13 cellular contexts compared by ENCODE assay signal in the genomic region with DNA sequence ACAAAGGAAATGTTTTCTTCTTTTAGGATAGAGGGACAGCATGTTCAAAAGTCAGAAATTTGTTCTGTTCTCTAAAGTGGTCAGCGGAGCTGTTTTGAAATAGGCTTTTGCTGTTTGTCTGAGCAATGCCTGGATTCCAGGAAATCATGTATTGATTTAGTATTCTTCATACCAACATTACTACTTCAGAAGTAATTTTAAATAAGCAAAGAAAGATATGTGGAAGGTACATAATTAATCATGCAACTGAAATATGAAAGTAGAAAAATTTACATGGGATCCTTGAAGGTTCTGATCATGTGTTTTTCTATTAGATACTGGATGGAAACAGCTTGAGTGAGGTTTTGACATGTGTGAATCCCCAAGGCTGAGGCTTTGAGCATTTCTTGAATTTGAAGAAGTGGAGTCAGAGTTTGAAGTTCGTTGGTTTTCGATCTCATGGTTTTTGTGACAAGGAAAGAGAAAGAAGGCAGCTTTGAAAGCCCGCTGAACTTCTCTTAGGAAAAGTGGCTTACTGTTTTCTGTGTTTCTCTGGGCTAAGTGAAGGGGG.
DNase-seq lines count a peak whose midpoint lies in the region; ATAC-seq and TF ChIP-seq lines count a peak whose summit lies in the region.
"Had no signal": no experiment of that assay in that cellular context is flagged by ENCODE, and none has a peak within 500 bp of the region (broad histone marks: within the 10 kb centered on the region; RNA-seq: fewer than 3 reads in every experiment).

No MANE protein-coding gene starts in this region.

- DNase-seq in CD4-positive, alpha-beta T cell: no peak
- DNase-seq in naive B cell: no peak
- DNase-seq in activated effector memory CD4-positive, alpha-beta T cell treated with Interleukin-2 at 50 U/mL for 16 hours: no peak
- DNase-seq in HuH-7.5 (ENCODE audit: low spot score): no peak
- DNase-seq: lower lobe of right lung, NCI-H1930, NCI-H510A treated with DMSO at 0.1 percent for 48 hours, OCI-M1 had no signal

- no peaks in the 10 kb centered on the region for H3K27me3 Mint-ChIP-seq in CD4-positive, alpha-beta T cell
- H3K27me3 Mint-ChIP-seq in activated T-helper 17 cell treated with anti-CD3 and anti-CD28 coated beads, Interleukin-2, amount 50 U/mL, for 72 hours: no peaks in the 10 kb centered on the region
- peaks cover 0 to 4% (median 0%) of the 10 kb centered on the region in 3 donors for H3K27me3 Mint-ChIP-seq in naive B cell

- H3K9me3 ChIP-seq in CD4-positive, alpha-beta T cell (ENCODE audit: control insufficient read depth, low read length): no peaks in the 10 kb centered on the region
- H3K9me3 ChIP-seq: lower lobe of right lung had no signal

- peak overlapping the region; percentile 88 for H3K27ac Mint-ChIP-seq in CD4-positive, alpha-beta T cell
- peak overlapping the region; percentile 92 for H3K27ac Mint-ChIP-seq in activated T-helper 17 cell treated with anti-CD3 and anti-CD28 coated beads, Interleukin-2, amount 50 U/mL, for 72 hours
- peak overlapping the region in 5 of 6 donors; percentile 69 to 84 (median 78) for H3K27ac Mint-ChIP-seq in naive B cell

- H3K4me1 Mint-ChIP-seq in CD4-positive, alpha-beta T cell (ENCODE audit: low read depth): peaks cover 70% of the 10 kb centered on the region
- H3K4me1 Mint-ChIP-seq in activated T-helper 17 cell treated with anti-CD3 and anti-CD28 coated beads, Interleukin-2, amount 50 U/mL, for 72 hours: peaks cover 51% of the 10 kb centered on the region
- H3K4me1 Mint-ChIP-seq in naive B cell: peaks cover 16 to 34% (median 17%) of the 10 kb centered on the region in 3 donors

- H3K9me3 Mint-ChIP-seq in CD4-positive, alpha-beta T cell: no peaks in the 10 kb centered on the region
- no peaks in the 10 kb centered on the region for H3K9me3 Mint-ChIP-seq in activated T-helper 17 cell treated with anti-CD3 and anti-CD28 coated beads, Interleukin-2, amount 50 U/mL, for 72 hours
- no peaks in the 10 kb centered on the region for H3K9me3 Mint-ChIP-seq in naive B cell
- H3K9me3 Mint-ChIP-seq: neural crest cell had no signal

- H3K27me3 ChIP-seq in CD4-positive, alpha-beta T cell (ENCODE audit: control insufficient read depth, insufficient read depth, low read length): no peaks in the 10 kb centered on the region

- no peaks in the 10 kb centered on the region for H3K36me3 Mint-ChIP-seq in CD4-positive, alpha-beta T cell (ENCODE audit: low read depth)
- H3K36me3 Mint-ChIP-seq in activated T-helper 17 cell treated with anti-CD3 and anti-CD28 coated beads, Interleukin-2, amount 50 U/mL, for 72 hours (ENCODE audit: low read depth): peaks cover 16% of the 10 kb centered on the region
- H3K36me3 Mint-ChIP-seq in naive B cell: no peaks in the 10 kb centered on the region
- H3K36me3 Mint-ChIP-seq: CD14-positive monocyte had no signal

- ATAC-seq in CD4-positive, alpha-beta T cell (ENCODE audit: poor library complexity): no peak
- ATAC-seq in GM21447 (IDR thresholded peaks at IDR 0.05; ENCODE audit: unreplicated experiment) (peak; percentile 22), naive B cell (ENCODE audit: low read depth in 2 of 2) (no peak), HG03095 (IDR thresholded peaks at IDR 0.05; ENCODE audit: unreplicated experiment) (no peak)
- peak; percentile 48 for ATAC-seq in activated T-helper 17 cell treated with anti-CD3 and anti-CD28 coated beads, Interleukin-2, amount 50 U/mL, for 72 hours (replicated peaks)

- no peak for TF ChIP-seq CTCF in CD4-positive, alpha-beta T cell (IDR thresholded peaks at IDR 0.05)

- peak overlapping the region; percentile 64 for H3K27ac ChIP-seq in CD4-positive, alpha-beta T cell (ENCODE audit: low read depth, low read length)
- H3K27ac ChIP-seq: lower lobe of right lung had no signal

- peak overlapping the region; percentile 80 for H3K4me3 Mint-ChIP-seq in CD4-positive, alpha-beta T cell
- peak overlapping the region; percentile 82 for H3K4me3 Mint-ChIP-seq in activated T-helper 17 cell treated with anti-CD3 and anti-CD28 coated beads, Interleukin-2, amount 50 U/mL, for 72 hours
- H3K4me3 Mint-ChIP-seq in naive B cell: peak overlapping the region in 7 of 8 donors; percentile 49 to 83 (median 63)
- H3K4me3 Mint-ChIP-seq: CD14-positive monocyte, neural crest cell had no signal

- POLR2A ChIA-PET in CD4-positive, alpha-beta T cell (lab: Charles Lee): interaction anchor here (1.0 to 2.2 kb wide), 3 partner anchors 13 to 125 kb away, joined by 3 to 18 read pairs (median 5); no protein-coding TSS in a partner anchor

- CTCF ChIA-PET in CD4-positive, alpha-beta T cell (lab: Charles Lee): interaction anchor here (1.2 kb wide), 1 partner anchor 222 kb away, joined by 3 read pairs; no protein-coding TSS in a partner anchor

- intact Hi-C loops in CD4-positive, alpha-beta T cell (cut with DNase I, micrococcal nuclease): loop anchor here in 1 of 2 experiments (5.0 to 10.0 kb wide), 4 partner anchors 56 to 304 kb away; a partner anchor contains a TSS

Comparison
In these comparisons a context has a peak if more than half of its experiments do, and no peak if none do; other contexts are left out.
1. ATAC-seq: peak in GM21447 (single experiment) and activated T-helper 17 cell treated with anti-CD3 and anti-CD28 coated beads, Interleukin-2, amount 50 U/mL, for 72 hours (single experiment); none in CD4-positive, alpha-beta T cell (single experiment), naive B cell (0 of 2) and HG03095 (single experiment).
2. Peak in every context shown above with its lines, with median percentiles within 50 percentile points of each other: H3K27ac Mint-ChIP-seq and H3K4me3 Mint-ChIP-seq.